In genomic region chr1:85282424-85282823, GRCh38 we compare ENCODE assay signal across 19 cellular contexts. TPM values are rescaled to one million over a fixed set of nuclear protein-coding genes. Genes with fewer than 3 reads are reported as not detected.
A peak's percentile ranks its signal among the peaks of the same experiment; 100 is the strongest.
DNase-seq lines count a peak whose midpoint lies in the region; ATAC-seq, FAIRE-seq and TF ChIP-seq lines count a peak whose summit lies in the region.
"Had no signal": no experiment of that assay in that cellular context is flagged by ENCODE, and none has a peak within 500 bp of the region (broad histone marks: within the 10 kb centered on the region; RNA-seq: fewer than 3 reads in every experiment).

No MANE protein-coding gene starts in this region.

- 0 out of 2 replicates have a peak, but pooled peaks have one; percentile 7 for TF ChIP-seq CTCF in WI38 (IDR thresholded peaks at IDR 0.05; ENCODE audit: low read depth, low read length)
- peak; percentile 11 to 55 (median 32) for TF ChIP-seq CTCF in keratinocyte (optimal IDR thresholded peaks at IDR 0.05 in 1 of 3, IDR thresholded peaks at IDR 0.05 in 1 of 3, conservative IDR thresholded peaks at IDR 0.05 in 1 of 3; ENCODE audit: extremely low read depth in 1 of 3, insufficient read depth in 2 of 3, low read length in 3 of 3)

- H3K4me3 ChIP-seq in WI38 (ENCODE audit: low read depth, low read length) (no peak overlapping the region), keratinocyte (ENCODE audit: control insufficient read depth in 2 of 3, extremely low read depth in 1 of 3, insufficient read depth in 2 of 3, low read depth in 1 of 3, low read length in 3 of 3) (no peak overlapping the region)
- H3K4me3 ChIP-seq: coronary artery, esophagus muscularis mucosa, right atrium auricular region, SJCRH30, testis had no signal

- CTCF ChIA-PET in activated CD8-positive, alpha-beta memory T cell treated with anti-CD3 and anti-CD28 coated beads, Interleukin-2, amount 10 ng/mL, durations not matched to agents 7 days and 5 days (lab: Charles Lee): no interaction called here

- no peaks in the 10 kb centered on the region for H4K20me1 ChIP-seq in keratinocyte (ENCODE audit: control insufficient read depth, extremely low read depth, insufficient read depth, low read length)

- no peaks in the 10 kb centered on the region for H3K9me3 Mint-ChIP-seq in activated CD8-positive, alpha-beta memory T cell treated with anti-CD3 and anti-CD28 coated beads, Interleukin-2, amount 10 ng/mL, durations not matched to agents 7 days and 5 days (ENCODE audit: low read depth)
- H3K9me3 Mint-ChIP-seq: activated CD4-positive, alpha-beta memory T cell treated with anti-CD3 and anti-CD28 coated beads, Interleukin-2, amount 10 ng/mL, durations not matched to agents 7 days and 5 days; activated T-helper 2 cell treated with anti-CD3 and anti-CD28 coated beads, Interferon-gamma antibody, Interleukin-2, Interleukin-4, amounts not matched to agents 10 μg/mL and 5 μg/mL and 100 μg/mL, durations not matched to agents 14 hours and 24 hours and 36 hours; nephron progenitor cell had no signal

- H3K36me3 Mint-ChIP-seq in activated CD8-positive, alpha-beta memory T cell treated with anti-CD3 and anti-CD28 coated beads, Interleukin-2, amount 10 ng/mL, durations not matched to agents 7 days and 5 days: no peaks in the 10 kb centered on the region

- H3K4me1 Mint-ChIP-seq in activated CD8-positive, alpha-beta memory T cell treated with anti-CD3 and anti-CD28 coated beads, Interleukin-2, amount 10 ng/mL, durations not matched to agents 7 days and 5 days: peaks cover 15% of the 10 kb centered on the region

- H3K36me3 ChIP-seq in keratinocyte (ENCODE audit: control insufficient read depth in 2 of 2, extremely low read depth in 1 of 2, insufficient read depth in 2 of 2, low read length in 2 of 2): no peaks in the 10 kb centered on the region
- H3K36me3 ChIP-seq: esophagus muscularis mucosa, right atrium auricular region, SJCRH30 had no signal

- no peak for FAIRE-seq in keratinocyte (lab: Jason Lieb, UNC)

- H3K27me3 ChIP-seq in keratinocyte (ENCODE audit: control insufficient read depth, extremely low read depth, insufficient read depth, low read length): no peaks in the 10 kb centered on the region
- H3K27me3 ChIP-seq: esophagus muscularis mucosa, right atrium auricular region, SJCRH30, testis had no signal

- DNase-seq in ELR (ENCODE audit: low read depth): peak; percentile 48
- DNase-seq in keratinocyte (ENCODE audit: low read depth, low spot score): no peak
- DNase-seq in mesenteric fat pad (ENCODE audit: low spot score): no peak
- no peak for DNase-seq in activated CD8-positive, alpha-beta memory T cell treated with anti-CD3 and anti-CD28 coated beads, Interleukin-2, amount 10 ng/mL, durations not matched to agents 7 days and 5 days
- no peak for DNase-seq in NCI-H510A (lab: John Stamatoyannopoulos, UW)
- DNase-seq: activated CD4-positive, alpha-beta memory T cell treated with anti-CD3 and anti-CD28 coated beads, Interleukin-2, amount 10 ng/mL, durations not matched to agents 7 days and 5 days; amygdala; NCI-H2081; nephron progenitor cell; SJCRH30; stimulated activated CD4-positive, alpha-beta T cell treated with anti-CD3 and anti-CD28 coated beads, Interleukin-1b, Interleukin-23, amount 100 ng/mL, for 48 hours; testis had no signal

- no peak overlapping the region for H2AFZ ChIP-seq in keratinocyte (ENCODE audit: control insufficient read depth, low read length)

- H3K4me3 Mint-ChIP-seq in activated CD8-positive, alpha-beta memory T cell treated with anti-CD3 and anti-CD28 coated beads, Interleukin-2, amount 10 ng/mL, durations not matched to agents 7 days and 5 days: no peak overlapping the region
- H3K4me3 Mint-ChIP-seq: activated CD4-positive, alpha-beta memory T cell treated with anti-CD3 and anti-CD28 coated beads, Interleukin-2, amount 10 ng/mL, durations not matched to agents 7 days and 5 days; nephron progenitor cell had no signal

- H3K27ac ChIP-seq in keratinocyte (ENCODE audit: control insufficient read depth, insufficient read depth, low read length): no peak overlapping the region
- H3K27ac ChIP-seq: coronary artery, esophagus muscularis mucosa, right atrium auricular region, SJCRH30, testis had no signal

- H3K27ac Mint-ChIP-seq in activated CD8-positive, alpha-beta memory T cell treated with anti-CD3 and anti-CD28 coated beads, Interleukin-2, amount 10 ng/mL, durations not matched to agents 7 days and 5 days: no peak overlapping the region
- H3K27ac Mint-ChIP-seq: activated CD4-positive, alpha-beta memory T cell treated with anti-CD3 and anti-CD28 coated beads, Interleukin-2, amount 10 ng/mL, durations not matched to agents 7 days and 5 days; activated T-helper 2 cell treated with anti-CD3 and anti-CD28 coated beads, Interferon-gamma antibody, Interleukin-2, Interleukin-4, amounts not matched to agents 10 μg/mL and 5 μg/mL and 100 μg/mL, durations not matched to agents 14 hours and 24 hours and 36 hours; nephron progenitor cell had no signal

- no peak overlapping the region for H3K4me2 ChIP-seq in keratinocyte (ENCODE audit: control insufficient read depth, extremely low read depth, insufficient read depth, low read depth, low read length)

- no peaks in the 10 kb centered on the region for H3K9me1 ChIP-seq in keratinocyte (ENCODE audit: control insufficient read depth, extremely low read depth, insufficient read depth, low read length)

- H3K4me1 ChIP-seq in keratinocyte (ENCODE audit: control insufficient read depth, extremely low read depth, insufficient read depth, low read length): peaks cover 36% of the 10 kb centered on the region
- H3K4me1 ChIP-seq: SJCRH30, testis had no signal

- H3K9me3 ChIP-seq in keratinocyte (ENCODE audit: control insufficient read depth, low read depth, low read length): no peaks in the 10 kb centered on the region
- H3K9me3 ChIP-seq: esophagus muscularis mucosa, right atrium auricular region, SJCRH30, testis had no signal

- dilution Hi-C loops in keratinocyte (cut with MboI; ENCODE audit: extremely low pct_ligation_motif_present, low sequenced_read_pairs): no loop called here

- no peaks in the 10 kb centered on the region for H3K79me2 ChIP-seq in keratinocyte (ENCODE audit: control insufficient read depth, insufficient read depth, low read length)

- H3K9ac ChIP-seq in keratinocyte (ENCODE audit: control insufficient read depth, extremely low read depth, insufficient read depth, low read length): no peak overlapping the region

- peak; percentile 35 for ATAC-seq in HG03342 (IDR thresholded peaks at IDR 0.05; ENCODE audit: unreplicated experiment)
- ATAC-seq in activated CD8-positive, alpha-beta memory T cell treated with anti-CD3 and anti-CD28 coated beads, Interleukin-2, amount 10 ng/mL, durations not matched to agents 7 days and 5 days: no peak
- no peak for ATAC-seq in GM18502 (IDR thresholded peaks at IDR 0.05; ENCODE audit: poor library complexity, unreplicated experiment)

- H3K27me3 Mint-ChIP-seq in activated CD8-positive, alpha-beta memory T cell treated with anti-CD3 and anti-CD28 coated beads, Interleukin-2, amount 10 ng/mL, durations not matched to agents 7 days and 5 days: peaks cover 57% of the 10 kb centered on the region

RNA-seq across cellular contexts. Expression of gene BCL10, which starts 6.0 kb away (rescaled TPM):
- 11.4 to 22.4 TPM (median 19.7 TPM) in 3 replicates for polyA plus RNA-seq in keratinocyte
- polyA plus RNA-seq in keratinocyte (2011; ENCODE audit: low read depth): 98.8 TPM
- polyA plus RNA-seq in keratinocyte (2011; cell fraction: cytosol; rRNA removed): 10.7 and 21.3 TPM in 2 replicates
- polyA plus RNA-seq in keratinocyte (2011; cell fraction: nucleus; rRNA removed): 14.1 and 16.6 TPM in 2 replicates
- polyA plus RNA-seq in keratinocyte (2012; ENCODE audit: low replicate concordance): 20.7 and 24.5 TPM in 2 replicates
- 10.6 to 20.8 TPM (median 14.6 TPM) in 3 replicates for polyA minus RNA-seq in keratinocyte
- polyA minus RNA-seq in keratinocyte (2011; cell fraction: cytosol; rRNA and poly(A)+ RNA removed): 28.4 TPM
- polyA minus RNA-seq in keratinocyte (2011; cell fraction: nucleus; rRNA and poly(A)+ RNA removed): 12.0 and 20.0 TPM in 2 replicates
- 22.2 TPM for total RNA-seq in mesenteric fat pad
- 10 to 100 TPM; 23.9 to 26.9 TPM for total RNA-seq in activated CD8-positive, alpha-beta memory T cell treated with anti-CD3 and anti-CD28 coated beads, Interleukin-2, amount 10 ng/mL, durations not matched to agents 7 days and 5 days

RNA-seq across cellular contexts. Expression of gene C1orf52, which starts 23.0 kb away (rescaled TPM):
- polyA plus RNA-seq in keratinocyte: 15.8 to 27.3 TPM (median 25.4 TPM) in 3 replicates
- polyA plus RNA-seq in keratinocyte (2011; ENCODE audit: low read depth): 41.3 TPM
- 15.8 and 19.6 TPM in 2 replicates for polyA plus RNA-seq in keratinocyte (2011; cell fraction: cytosol; rRNA removed)
- 29.7 and 31.3 TPM in 2 replicates for polyA plus RNA-seq in keratinocyte (2011; cell fraction: nucleus; rRNA removed)
- 19.3 and 26.2 TPM in 2 replicates for polyA plus RNA-seq in keratinocyte (2012; ENCODE audit: low replicate concordance)
- 6.2 to 17.9 TPM (median 9.3 TPM) in 3 replicates for polyA minus RNA-seq in keratinocyte
- polyA minus RNA-seq in keratinocyte (2011; cell fraction: cytosol; rRNA and poly(A)+ RNA removed): 5.9 TPM
- polyA minus RNA-seq in keratinocyte (2011; cell fraction: nucleus; rRNA and poly(A)+ RNA removed): 11.6 and 20.6 TPM in 2 replicates
- total RNA-seq in mesenteric fat pad: 18.5 TPM
- total RNA-seq in activated CD8-positive, alpha-beta memory T cell treated with anti-CD3 and anti-CD28 coated beads, Interleukin-2, amount 10 ng/mL, durations not matched to agents 7 days and 5 days: 10 to 100 TPM; 23.5 to 28.7 TPM
